14 cellular contexts compared by ENCODE assay signal in genomic region chr2:192197387-192197786, GRCh38. TPM values are rescaled to one million over a fixed set of nuclear protein-coding genes. Genes with fewer than 3 reads are reported as not detected.
DNase-seq lines count a peak whose midpoint lies in the region; ATAC-seq and TF ChIP-seq lines count a peak whose summit lies in the region.
"Had no signal": no experiment of that assay in that cellular context is flagged by ENCODE, and none has a peak within 500 bp of the region (broad histone marks: within the 10 kb centered on the region; RNA-seq: fewer than 3 reads in every experiment).

No MANE protein-coding gene starts in this region.

- H3K27ac Mint-ChIP-seq in stimulated activated effector memory CD8-positive, alpha-beta T cell treated with anti-CD3 and anti-CD28 coated beads, Interleukin-12 subunit alpha, Interleukin-12 subunit beta, amount 100 ng/mL, for 72 hours = no peak overlapping the region
- H3K27ac Mint-ChIP-seq: activated CD8-positive, alpha-beta T cell treated with anti-CD3 and anti-CD28 coated beads for 36 hours had no signal

- H3K4me3 Mint-ChIP-seq in stimulated activated effector memory CD8-positive, alpha-beta T cell treated with anti-CD3 and anti-CD28 coated beads, Interleukin-12 subunit alpha, Interleukin-12 subunit beta, amount 100 ng/mL, for 72 hours = no peak overlapping the region
- H3K4me3 Mint-ChIP-seq: activated CD8-positive, alpha-beta T cell treated with anti-CD3 and anti-CD28 coated beads for 36 hours had no signal

- no peaks in the 10 kb centered on the region for H3K4me1 ChIP-seq in BE2C

- no peaks in the 10 kb centered on the region for H3K9me3 Mint-ChIP-seq in stimulated activated effector memory CD8-positive, alpha-beta T cell treated with anti-CD3 and anti-CD28 coated beads, Interleukin-12 subunit alpha, Interleukin-12 subunit beta, amount 100 ng/mL, for 72 hours
- H3K9me3 Mint-ChIP-seq: activated CD8-positive, alpha-beta T cell treated with anti-CD3 and anti-CD28 coated beads for 36 hours had no signal

- TF ChIP-seq CTCF in BE2C (IDR thresholded peaks at IDR 0.05; ENCODE audit: low read depth, low read length) = peak; percentile 45
- TF ChIP-seq CTCF in astrocyte of the spinal cord (IDR thresholded peaks at IDR 0.05; ENCODE audit: low read depth, low read length) = peak; percentile 18

- H3K27me3 ChIP-seq in BE2C = peaks cover 40% of the 10 kb centered on the region
- peaks cover 5% of the 10 kb centered on the region for H3K27me3 ChIP-seq in layer of hippocampus (ENCODE audit: control insufficient read depth, insufficient read depth, low read length)

- H3K36me3 ChIP-seq in BE2C = no peaks in the 10 kb centered on the region

- peaks cover 32% of the 10 kb centered on the region for H3K4me1 Mint-ChIP-seq in stimulated activated effector memory CD8-positive, alpha-beta T cell treated with anti-CD3 and anti-CD28 coated beads, Interleukin-12 subunit alpha, Interleukin-12 subunit beta, amount 100 ng/mL, for 72 hours

- in situ Hi-C loops in astrocyte of the spinal cord (cut with HindIII; ENCODE audit: low sequenced_read_pairs) = no loop called here

- DNase-seq in BE2C = no peak
- DNase-seq in LHCN-M2 (ENCODE audit: low read depth) = peak; percentile 43
- peak; percentile 28 for DNase-seq in astrocyte of the spinal cord (ENCODE audit: low read depth, low spot score)
- DNase-seq in stimulated activated effector memory CD8-positive, alpha-beta T cell treated with anti-CD3 and anti-CD28 coated beads, Interleukin-12 subunit alpha, Interleukin-12 subunit beta, amount 100 ng/mL, for 72 hours (ENCODE audit: low spot score in 2 of 2) = no peak
- no peak for DNase-seq in KG1 (lab: John Stamatoyannopoulos, UW)
- DNase-seq in activated gamma-delta T cell treated with Interleukin-2 at 50 U/mL for 16 hours = no peak
- no peak for DNase-seq in activated CD4-positive, alpha-beta T cell treated with anti-CD3 and anti-CD28 coated beads, Interleukin-2, amount 50 U/mL, for 48 hours
- DNase-seq: activated CD8-positive, alpha-beta T cell treated with anti-CD3 and anti-CD28 coated beads for 36 hours; amniotic stem cell; foreskin melanocyte; NCI-H1436; SIG-M5 had no signal

- H3K36me3 Mint-ChIP-seq in stimulated activated effector memory CD8-positive, alpha-beta T cell treated with anti-CD3 and anti-CD28 coated beads, Interleukin-12 subunit alpha, Interleukin-12 subunit beta, amount 100 ng/mL, for 72 hours = no peaks in the 10 kb centered on the region

- H3K9me3 ChIP-seq in BE2C = no peaks in the 10 kb centered on the region

- ATAC-seq in stimulated activated effector memory CD8-positive, alpha-beta T cell treated with anti-CD3 and anti-CD28 coated beads, Interleukin-12 subunit alpha, Interleukin-12 subunit beta, amount 100 ng/mL, for 72 hours = no peak
- ATAC-seq: activated CD8-positive, alpha-beta T cell treated with anti-CD3 and anti-CD28 coated beads for 36 hours had no signal

- peak overlapping the region; percentile 89 for H3K27ac ChIP-seq in layer of hippocampus (ENCODE audit: low read depth, low read length)

- H3K4me3 ChIP-seq in BE2C (ENCODE audit: low read depth, low read length) = no peak overlapping the region
- H3K4me3 ChIP-seq in astrocyte of the spinal cord (ENCODE audit: low read depth, low read length) = no peak overlapping the region

RNA-seq across cellular contexts. Expression of gene TMEFF2, which starts 2.7 kb away (rescaled TPM):
- polyA plus RNA-seq in BE2C (2012; ENCODE audit: insufficient read depth, insufficient read length, low read depth) = 5.2 TPM
- 64.1 and 72.6 TPM in 2 replicates for total RNA-seq in LHCN-M2 (2014; rRNA removed)
- polyA plus RNA-seq in LHCN-M2 (2012) = 27.8 TPM
- total RNA-seq: activated CD8-positive, alpha-beta T cell treated with anti-CD3 and anti-CD28 coated beads for 36 hours; lung microvascular endothelial cell had no signal

Comparison
In these comparisons a context has a peak if more than half of its experiments do, and no peak if none do; other contexts are left out.
1. DNase-seq: peak in LHCN-M2 (single experiment) and astrocyte of the spinal cord (single experiment); none in BE2C (single experiment), stimulated activated effector memory CD8-positive, alpha-beta T cell treated with anti-CD3 and anti-CD28 coated beads, Interleukin-12 subunit alpha, Interleukin-12 subunit beta, amount 100 ng/mL, for 72 hours (0 of 2), KG1 (single experiment), activated gamma-delta T cell treated with Interleukin-2 at 50 U/mL for 16 hours (single experiment) and activated CD4-positive, alpha-beta T cell treated with anti-CD3 and anti-CD28 coated beads, Interleukin-2, amount 50 U/mL, for 48 hours (0 of 2).